Comparison of ENCODE assay signal across 10 cellular contexts in the genomic region with DNA sequence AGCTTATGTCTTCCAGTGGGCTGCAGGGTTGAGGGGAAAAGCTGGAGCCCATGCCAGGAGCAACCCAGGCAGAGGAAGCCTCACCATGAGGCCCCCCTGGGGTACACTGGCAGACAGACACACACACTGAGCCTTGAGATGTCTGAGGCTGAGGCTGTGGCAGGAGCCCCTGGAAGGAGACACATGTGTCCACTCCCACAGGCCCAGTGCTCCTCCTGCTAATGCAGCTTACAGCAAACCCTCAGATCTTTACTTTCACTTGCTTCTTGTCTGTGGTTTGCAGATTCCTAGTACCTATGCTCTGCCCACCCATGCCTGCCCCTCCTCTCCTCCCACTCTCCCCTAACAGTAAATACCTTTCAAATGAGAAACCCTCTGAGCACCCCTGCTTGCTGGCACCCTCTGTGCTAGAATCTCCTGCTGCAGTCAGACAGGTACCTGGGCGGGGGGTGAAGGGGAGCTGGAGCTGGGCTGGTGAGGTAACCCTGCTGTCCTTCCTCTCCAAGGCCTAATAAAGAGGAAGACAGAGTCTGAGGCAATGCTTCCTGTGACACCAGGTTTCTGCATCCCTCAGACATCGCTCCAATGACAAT.
DNase-seq lines count a peak whose midpoint lies in the region; ATAC-seq and TF ChIP-seq lines count a peak whose summit lies in the region.
"Had no signal": no experiment of that assay in that cellular context is flagged by ENCODE, and none has a peak within 500 bp of the region (broad histone marks: within the 10 kb centered on the region; RNA-seq: fewer than 3 reads in every experiment).

No MANE protein-coding gene starts in this region.

- DNase-seq in mammary epithelial cell = peak; percentile 60
- DNase-seq in breast epithelium (ENCODE audit: low spot score in 2 of 2) = no peak
- DNase-seq in activated CD4-positive, alpha-beta T cell treated with anti-CD3 and anti-CD28 coated beads for 48 hours = peak; percentile 31
- DNase-seq in immature natural killer cell = peak; percentile 28 to 29 (median 28)
- DNase-seq in mucosa of gallbladder (ENCODE audit: low spot score) = no peak
- DNase-seq in cerebellar cortex (ENCODE audit: low spot score) = no peak
- DNase-seq: brain microvascular endothelial cell, HFFc6 had no signal

- H3K4me3 ChIP-seq in mammary epithelial cell (replicated peaks in 1 of 3; ENCODE audit: insufficient read depth in 1 of 3, low read depth in 2 of 3, low read length in 3 of 3) (no peak overlapping the region), breast epithelium (no peak overlapping the region)

- no peaks in the 10 kb centered on the region for H3K27me3 Mint-ChIP-seq in immature natural killer cell (ENCODE audit: low read depth in 3 of 3)

- H3K27ac Mint-ChIP-seq in immature natural killer cell = peak overlapping the region; percentile 9 to 85 (median 72)
- H3K27ac Mint-ChIP-seq: HFFc6 had no signal

- H3K36me3 Mint-ChIP-seq in immature natural killer cell = peaks cover 0 to 3% (median 0%) of the 10 kb centered on the region in 3 donors

- H4K20me1 ChIP-seq in mammary epithelial cell (ENCODE audit: insufficient read depth, low read length) = no peaks in the 10 kb centered on the region

- no peaks in the 10 kb centered on the region for H3K27me3 ChIP-seq in mammary epithelial cell (ENCODE audit: insufficient read depth, low read length)
- H3K27me3 ChIP-seq in breast epithelium = no peaks in the 10 kb centered on the region
- H3K27me3 ChIP-seq: brain microvascular endothelial cell had no signal

- H3K9ac ChIP-seq in mammary epithelial cell (ENCODE audit: insufficient read depth, low read length) = no peak overlapping the region

- H3K4me1 ChIP-seq in mammary epithelial cell (ENCODE audit: insufficient read depth, low read length) (peaks cover 28% of the 10 kb centered on the region), breast epithelium (peaks cover 3% of the 10 kb centered on the region in 2 donors)

- BruUV-seq in mammary epithelial cell (replicated peaks; lab: Mats Ljungman, UMichigan) = no TSS peak

- peaks cover 36 to 45% of the 10 kb centered on the region in 2 donors for H3K4me1 Mint-ChIP-seq in immature natural killer cell

- H3K4me2 ChIP-seq in mammary epithelial cell (ENCODE audit: insufficient read depth, low read depth, low read length) = no peak overlapping the region

- CTCF ChIA-PET in mammary epithelial cell (lab: Charles Lee; ENCODE audit: low non-redundant PET) = no interaction called here

- no peak overlapping the region for H3K27ac ChIP-seq in mammary epithelial cell (ENCODE audit: insufficient read depth, low read depth, low read length)
- no peak overlapping the region for H3K27ac ChIP-seq in breast epithelium
- H3K27ac ChIP-seq: brain microvascular endothelial cell had no signal

- dilution Hi-C loops in mammary epithelial cell (cut with HindIII; ENCODE audit: low sequenced_read_pairs) = loop anchor here (5.0 kb wide), 1 partner anchor 57 kb away; no protein-coding TSS in a partner anchor

- no peak for TF ChIP-seq CTCF in mammary epithelial cell (conservative IDR thresholded peaks at IDR 0.05 in 1 of 2, IDR thresholded peaks at IDR 0.05 in 1 of 2; ENCODE audit: extremely low read depth in 1 of 2, insufficient read depth in 1 of 2, low read depth in 1 of 2, low read length in 2 of 2)
- TF ChIP-seq CTCF in breast epithelium (IDR thresholded peaks at IDR 0.05) = no peak

- peak overlapping the region; percentile 59 to 90 (median 80) for H3K4me3 Mint-ChIP-seq in immature natural killer cell
- H3K4me3 Mint-ChIP-seq: HFFc6 had no signal

- no peaks in the 10 kb centered on the region for H3K79me2 ChIP-seq in mammary epithelial cell (ENCODE audit: insufficient read depth, low read length)

- no peaks in the 10 kb centered on the region for H3K9me3 Mint-ChIP-seq in immature natural killer cell
- H3K9me3 Mint-ChIP-seq: HFFc6 had no signal

- H3K36me3 ChIP-seq in mammary epithelial cell (ENCODE audit: insufficient read depth, low read length) (no peaks in the 10 kb centered on the region), breast epithelium (no peaks in the 10 kb centered on the region)
- H3K36me3 ChIP-seq: brain microvascular endothelial cell had no signal

- no peaks in the 10 kb centered on the region for H3K9me3 ChIP-seq in mammary epithelial cell (replicated peaks; ENCODE audit: insufficient read depth, low read length)
- no peaks in the 10 kb centered on the region for H3K9me3 ChIP-seq in breast epithelium

- in situ Hi-C loops in mammary epithelial cell (cut with MboI; ENCODE audit: low sequenced_read_pairs in 2 of 2) = no loop called here

- peak overlapping the region; percentile 60 for H2AFZ ChIP-seq in mammary epithelial cell (ENCODE audit: low read depth, low read length)

- no peak for ATAC-seq in HG03139 (IDR thresholded peaks at IDR 0.05; ENCODE audit: unreplicated experiment)
- ATAC-seq in HG02642 (IDR thresholded peaks at IDR 0.05; ENCODE audit: poor library complexity, unreplicated experiment) = no peak

- no peak for TF ChIP-seq POLR2A in breast epithelium (IDR thresholded peaks at IDR 0.05)

- WGBS in mammary epithelial cell (ENCODE audit: low coverage, missing lambda C conversion rate) = 4% methylated on average over 2 of the region's 2 CpGs

- intact Hi-C loops in mammary epithelial cell (cut with micrococcal nuclease) (loop anchor here (5.0 kb wide), 1 partner anchor 42 kb away; no protein-coding TSS in a partner anchor), breast epithelium (cut with DNase I; ENCODE audit: low total_unique reads) (no loop called here)

Comparison
In these comparisons a context has a peak if more than half of its experiments do, and no peak if none do; other contexts are left out.
1. DNase-seq: peak in mammary epithelial cell (single experiment), activated CD4-positive, alpha-beta T cell treated with anti-CD3 and anti-CD28 coated beads for 48 hours (single experiment) and immature natural killer cell (3 of 3); none in breast epithelium (0 of 2), mucosa of gallbladder (single experiment) and cerebellar cortex (single experiment).